ENCODE assay signal across 24 cellular contexts in genomic region chr6:86712039-86712438, GRCh38.
"Had no signal": no experiment of that assay in that cellular context is flagged by ENCODE, and none has a peak within 500 bp of the region (broad histone marks: within the 10 kb centered on the region; RNA-seq: fewer than 3 reads in every experiment).

No MANE protein-coding gene starts in this region.

- DNase-seq: colonic mucosa; effector CD4-positive, alpha-beta T cell; endodermal cell; erythroblast; foreskin keratinocyte; head of caudate nucleus; left colon; left ventricle myocardium superior; mesenchymal stem cell; naive thymus-derived CD4-positive, alpha-beta T cell; nephron progenitor cell; psoas muscle; retina; spleen; stimulated activated CD4-positive, alpha-beta T cell treated with anti-CD3 and anti-CD28 coated beads, Interleukin-15, amount 100 ng/mL, for 24 hours; stimulated activated CD4-positive, alpha-beta T cell treated with anti-CD3 and anti-CD28 coated beads, Interleukin-1b, Interleukin-23, amount 100 ng/mL, for 48 hours; stimulated activated CD4-positive, alpha-beta T cell treated with anti-CD3 and anti-CD28 coated beads, Interleukin-4, amount 100 ng/mL, for 24 hours; tibial artery; upper lobe of right lung had no signal

- ATAC-seq: foreskin keratinocyte; left colon; left ventricle myocardium superior; naive thymus-derived CD4-positive, alpha-beta T cell; psoas muscle; sciatic nerve; stimulated activated memory B cell treated with anti-CD40 and anti-IgM and Interleukin-4, amounts not matched to agents 10 μg/mL and 1 μg/mL and 100 μg/mL, for 72 hours; upper lobe of right lung had no signal

- H3K4me3 Mint-ChIP-seq: endodermal cell; naive thymus-derived CD4-positive, alpha-beta T cell; nephron progenitor cell; stimulated activated memory B cell treated with anti-CD40 and anti-IgM and Interleukin-4, amounts not matched to agents 10 μg/mL and 1 μg/mL and 100 μg/mL, for 72 hours; stimulated activated naive CD8-positive, alpha-beta T cell treated with anti-CD3 and anti-CD28 coated beads, Interleukin-15, Interleukin-2, amounts not matched to agents 100 ng/mL and 50 ng/mL, for 24 hours had no signal

- H3K27me3 ChIP-seq: colonic mucosa, foreskin keratinocyte, hepatocyte, spleen, tibial artery, upper lobe of right lung had no signal

- H3K79me2 ChIP-seq: hepatocyte had no signal

- H2AFZ ChIP-seq: hepatocyte had no signal

- H3K27ac Mint-ChIP-seq: naive thymus-derived CD4-positive, alpha-beta T cell; nephron progenitor cell; stimulated activated memory B cell treated with anti-CD40 and anti-IgM and Interleukin-4, amounts not matched to agents 10 μg/mL and 1 μg/mL and 100 μg/mL, for 72 hours; stimulated activated naive CD8-positive, alpha-beta T cell treated with anti-CD3 and anti-CD28 coated beads, Interleukin-15, Interleukin-2, amounts not matched to agents 100 ng/mL and 50 ng/mL, for 24 hours had no signal

- H3K4me1 Mint-ChIP-seq: naive thymus-derived CD4-positive, alpha-beta T cell; nephron progenitor cell; stimulated activated memory B cell treated with anti-CD40 and anti-IgM and Interleukin-4, amounts not matched to agents 10 μg/mL and 1 μg/mL and 100 μg/mL, for 72 hours had no signal

- H3K4me2 ChIP-seq: hepatocyte had no signal

- H3K36me3 Mint-ChIP-seq: naive thymus-derived CD4-positive, alpha-beta T cell; stimulated activated memory B cell treated with anti-CD40 and anti-IgM and Interleukin-4, amounts not matched to agents 10 μg/mL and 1 μg/mL and 100 μg/mL, for 72 hours had no signal

- H3K36me3 ChIP-seq: colonic mucosa, spleen, tibial artery, upper lobe of right lung had no signal

- H3K4me1 ChIP-seq: colonic mucosa, foreskin keratinocyte, psoas muscle, spleen, tibial artery, upper lobe of right lung had no signal

- H3K4me3 ChIP-seq: colonic mucosa, hepatocyte, lung, psoas muscle, spleen, tibial artery, upper lobe of right lung had no signal

- H3K27ac ChIP-seq: colonic mucosa, foreskin keratinocyte, hepatocyte, psoas muscle, spleen, tibial artery, upper lobe of right lung had no signal

- H3K27me3 Mint-ChIP-seq: naive thymus-derived CD4-positive, alpha-beta T cell; stimulated activated memory B cell treated with anti-CD40 and anti-IgM and Interleukin-4, amounts not matched to agents 10 μg/mL and 1 μg/mL and 100 μg/mL, for 72 hours; stimulated activated naive CD8-positive, alpha-beta T cell treated with anti-CD3 and anti-CD28 coated beads, Interleukin-15, Interleukin-2, amounts not matched to agents 100 ng/mL and 50 ng/mL, for 24 hours had no signal

- H3K9me3 Mint-ChIP-seq: endodermal cell; nephron progenitor cell; stimulated activated memory B cell treated with anti-CD40 and anti-IgM and Interleukin-4, amounts not matched to agents 10 μg/mL and 1 μg/mL and 100 μg/mL, for 72 hours had no signal
